Comparison of ENCODE assay signal across 2 cellular contexts in genomic region chr9:88189371-88189770, GRCh38.
TF ChIP-seq lines count a peak whose summit lies in the region.

No MANE protein-coding gene starts in this region.

TF ChIP-seq in HepG2, 621 proteins besides CTCF, POLR2A, EP300 and RAD21:
- peak; percentile 56; the same call in 1 of the 2 replicates for TF ChIP-seq MAFF (IDR thresholded peaks at IDR 0.05; ENCODE audit: low read depth, low read length)
- no peak for TF ChIP-seq ZNF790 (CRISPR knock-in tag; IDR thresholded peaks at IDR 0.05; ENCODE audit: borderline replicate concordance)
- peak; percentile 35 to 71; a peak in 2 of 4 replicates for TF ChIP-seq MAFK (conservative IDR thresholded peaks at IDR 0.05 in 1 of 2, IDR thresholded peaks at IDR 0.05 in 1 of 2; ENCODE audit: low read length in 2 of 2)

TF ChIP-seq in IMR-90, 13 proteins besides CTCF, POLR2A, EP300 and RAD21:
- no peak for TF ChIP-seq BHLHE40 (IDR thresholded peaks at IDR 0.05; ENCODE audit: low read depth, low read length)
- TF ChIP-seq MAFK (IDR thresholded peaks at IDR 0.05; ENCODE audit: low read depth, low read length): peak; percentile 55
- TF ChIP-seq RFX5 (IDR thresholded peaks at IDR 0.05; ENCODE audit: low read depth, low read length): no peak
- no peak for TF ChIP-seq CHD1 (IDR thresholded peaks at IDR 0.05; ENCODE audit: low read depth, low read length)
- no peak for TF ChIP-seq ELK1 (IDR thresholded peaks at IDR 0.05; ENCODE audit: borderline replicate concordance, low read depth, low read length)
